In genomic region chr3:51739100-51739499, GRCh38 we compare ENCODE assay signal across 33 cellular contexts. TPM values are rescaled to one million over a fixed set of nuclear protein-coding genes. Genes with fewer than 3 reads are reported as not detected.
"Had no signal": no experiment of that assay in that cellular context is flagged by ENCODE, and none has a peak within 500 bp of the region (broad histone marks: within the 10 kb centered on the region; RNA-seq: fewer than 3 reads in every experiment).

No MANE protein-coding gene starts in this region.

- H3K27ac ChIP-seq: brain microvascular endothelial cell had no signal

- H3K27me3 ChIP-seq: MG63 had no signal

- H3K27ac Mint-ChIP-seq: activated CD4-positive, alpha-beta memory T cell treated with anti-CD3 and anti-CD28 coated beads, Interleukin-2, amount 10 ng/mL, durations not matched to agents 7 days and 5 days; activated CD8-positive, alpha-beta memory T cell treated with anti-CD3 and anti-CD28 coated beads, Interleukin-2, amount 10 ng/mL, durations not matched to agents 7 days and 5 days; activated T-cell treated with anti-CD3 and anti-CD28 coated beads, Interleukin-2, amount 50 U/mL, for 72 hours; activated T-helper 17 cell treated with anti-CD3 and anti-CD28 coated beads, Interleukin-2, amount 50 U/mL, for 72 hours; T-helper 2 cell treated with Interferon-gamma antibody and Interleukin-4, amounts not matched to agents 5 μg/mL and 100 μg/mL, for 36 hours; WTC11 had no signal

- H3K4me3 ChIP-seq: MG63 had no signal

- H3K9me3 Mint-ChIP-seq: activated CD4-positive, alpha-beta memory T cell treated with anti-CD3 and anti-CD28 coated beads, Interleukin-2, amount 10 ng/mL, durations not matched to agents 7 days and 5 days; activated T-cell treated with anti-CD3 and anti-CD28 coated beads, Interleukin-2, amount 50 U/mL, for 72 hours; activated T-helper 17 cell treated with anti-CD3 and anti-CD28 coated beads, Interleukin-2, amount 50 U/mL, for 72 hours; T-helper 2 cell treated with Interferon-gamma antibody and Interleukin-4, amounts not matched to agents 5 μg/mL and 100 μg/mL, for 36 hours had no signal

- ATAC-seq: activated CD4-positive, CD25-positive, alpha-beta regulatory T cell treated with anti-CD3 and anti-CD28 coated beads, Interleukin-2, amount 50 U/mL, for 24 hours; activated CD8-positive, alpha-beta memory T cell treated with anti-CD3 and anti-CD28 coated beads, Interleukin-2, amount 10 ng/mL, durations not matched to agents 7 days and 5 days; activated T-cell treated with anti-CD3 and anti-CD28 coated beads, Interleukin-2, amount 50 U/mL, for 72 hours; activated T-helper 17 cell treated with anti-CD3 and anti-CD28 coated beads, Interleukin-2, amount 50 U/mL, for 72 hours; WTC11 had no signal

- H3K4me3 Mint-ChIP-seq: activated CD4-positive, alpha-beta memory T cell treated with anti-CD3 and anti-CD28 coated beads, Interleukin-2, amount 10 ng/mL, durations not matched to agents 7 days and 5 days; activated CD8-positive, alpha-beta memory T cell treated with anti-CD3 and anti-CD28 coated beads, Interleukin-2, amount 10 ng/mL, durations not matched to agents 7 days and 5 days; activated naive CD8-positive, alpha-beta T cell treated with anti-CD3 and anti-CD28 coated beads for 36 hours; activated T-cell treated with anti-CD3 and anti-CD28 coated beads, Interleukin-2, amount 50 U/mL, for 72 hours; activated T-helper 17 cell treated with anti-CD3 and anti-CD28 coated beads, Interleukin-2, amount 50 U/mL, for 72 hours; T-helper 2 cell treated with Interferon-gamma antibody and Interleukin-4, amounts not matched to agents 5 μg/mL and 100 μg/mL, for 36 hours; WTC11 had no signal

- H3K36me3 ChIP-seq: brain microvascular endothelial cell, MG63 had no signal

- DNase-seq: activated CD4-positive, alpha-beta memory T cell treated with anti-CD3 and anti-CD28 coated beads, Interleukin-2, amount 10 ng/mL, durations not matched to agents 7 days and 5 days; activated CD4-positive, alpha-beta T cell treated with anti-CD3 and anti-CD28 coated beads for 4 hours; activated CD8-positive, alpha-beta memory T cell treated with anti-CD3 and anti-CD28 coated beads for 24 hours; activated CD8-positive, alpha-beta memory T cell treated with anti-CD3 and anti-CD28 coated beads, Interleukin-2, amount 10 ng/mL, durations not matched to agents 7 days and 5 days; activated CD8-positive, alpha-beta memory T cell treated with anti-CD3 and anti-CD28 coated beads, Interleukin-2, amount 50 U/mL, for 48 hours; activated effector memory CD4-positive, alpha-beta T cell treated with anti-CD3 and anti-CD28 coated beads, Interleukin-2, amount 50 U/mL, for 16 hours; activated naive CD4-positive, alpha-beta T cell; activated naive CD4-positive, alpha-beta T cell treated with anti-CD3 and anti-CD28 coated beads, Interleukin-2, amount 50 U/mL, for 16 hours; activated naive CD8-positive, alpha-beta T cell treated with anti-CD3 and anti-CD28 coated beads for 36 hours; activated T-cell treated with anti-CD3 and anti-CD28 coated beads, Interleukin-2, amount 50 U/mL, for 72 hours; amniotic stem cell; aorta; brain microvascular endothelial cell; central memory CD4-positive, alpha-beta T cell; Kasumi-1; KG1; MG63; NCI-H1048; NCI-H1436 treated with DMSO at 0.1 percent for 48 hours; NCI-H1694 treated with DMSO at 0.1 percent for 48 hours; NCI-H2029; NCI-H345; NCI-H524 treated with DMSO at 0.1 percent for 48 hours; NK-92 treated with Interleukin-12 subunit alpha and Interleukin-12 subunit beta, amount 100 ng/mL, for 24 hours; OCI-M1; Right ventricle myocardium superior had no signal

- H3K9me3 ChIP-seq: MG63 had no signal

RNA-seq across cellular contexts. Expression of gene IQCF6, which starts 39.9 kb away (rescaled TPM):
- total RNA-seq: activated CD4-positive, alpha-beta memory T cell treated with anti-CD3 and anti-CD28 coated beads, Interleukin-2, amount 10 ng/mL, durations not matched to agents 7 days and 5 days; activated CD8-positive, alpha-beta memory T cell treated with anti-CD3 and anti-CD28 coated beads, Interleukin-2, amount 10 ng/mL, durations not matched to agents 7 days and 5 days; activated naive CD8-positive, alpha-beta T cell treated with anti-CD3 and anti-CD28 coated beads for 36 hours; activated T-cell treated with anti-CD3 and anti-CD28 coated beads, Interleukin-2, amount 50 U/mL, for 72 hours; activated T-helper 17 cell treated with anti-CD3 and anti-CD28 coated beads, Interleukin-2, amount 50 U/mL, for 72 hours; aorta; cerebellum; NCI-H460; Right ventricle myocardium superior; T-helper 1 cell treated with Interleukin-12 subunit alpha and Interleukin-12 subunit beta and Interleukin-4 antibody, amounts not matched to agents 30 ng/mL and 1 ng/mL, for 36 hours; WTC11 had no signal
- polyA plus RNA-seq: aorta had no signal
